1 cellular context compared by ENCODE assay signal in genomic region chr4:141643557-141643956, GRCh38.
TF ChIP-seq lines count a peak whose summit lies in the region.

No MANE protein-coding gene starts in this region.

TF ChIP-seq in WTC11, 78 proteins besides CTCF, POLR2A, EP300 and RAD21 (continued from another document):
- TF ChIP-seq, protein P1, sequence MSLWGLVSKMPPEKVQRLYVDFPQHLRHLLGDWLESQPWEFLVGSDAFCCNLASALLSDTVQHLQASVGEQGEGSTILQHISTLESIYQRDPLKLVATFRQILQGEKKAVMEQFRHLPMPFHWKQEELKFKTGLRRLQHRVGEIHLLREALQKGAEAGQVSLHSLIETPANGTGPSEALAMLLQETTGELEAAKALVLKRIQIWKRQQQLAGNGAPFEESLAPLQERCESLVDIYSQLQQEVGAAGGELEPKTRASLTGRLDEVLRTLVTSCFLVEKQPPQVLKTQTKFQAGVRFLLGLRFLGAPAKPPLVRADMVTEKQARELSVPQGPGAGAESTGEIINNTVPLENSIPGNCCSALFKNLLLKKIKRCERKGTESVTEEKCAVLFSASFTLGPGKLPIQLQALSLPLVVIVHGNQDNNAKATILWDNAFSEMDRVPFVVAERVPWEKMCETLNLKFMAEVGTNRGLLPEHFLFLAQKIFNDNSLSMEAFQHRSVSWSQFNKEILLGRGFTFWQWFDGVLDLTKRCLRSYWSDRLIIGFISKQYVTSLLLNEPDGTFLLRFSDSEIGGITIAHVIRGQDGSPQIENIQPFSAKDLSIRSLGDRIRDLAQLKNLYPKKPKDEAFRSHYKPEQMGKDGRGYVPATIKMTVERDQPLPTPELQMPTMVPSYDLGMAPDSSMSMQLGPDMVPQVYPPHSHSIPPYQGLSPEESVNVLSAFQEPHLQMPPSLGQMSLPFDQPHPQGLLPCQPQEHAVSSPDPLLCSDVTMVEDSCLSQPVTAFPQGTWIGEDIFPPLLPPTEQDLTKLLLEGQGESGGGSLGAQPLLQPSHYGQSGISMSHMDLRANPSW (CRISPR knock-in tag; conservative IDR thresholded peaks at IDR 0.05; ENCODE audit: low read depth): no peak
- TF ChIP-seq, protein P2, sequence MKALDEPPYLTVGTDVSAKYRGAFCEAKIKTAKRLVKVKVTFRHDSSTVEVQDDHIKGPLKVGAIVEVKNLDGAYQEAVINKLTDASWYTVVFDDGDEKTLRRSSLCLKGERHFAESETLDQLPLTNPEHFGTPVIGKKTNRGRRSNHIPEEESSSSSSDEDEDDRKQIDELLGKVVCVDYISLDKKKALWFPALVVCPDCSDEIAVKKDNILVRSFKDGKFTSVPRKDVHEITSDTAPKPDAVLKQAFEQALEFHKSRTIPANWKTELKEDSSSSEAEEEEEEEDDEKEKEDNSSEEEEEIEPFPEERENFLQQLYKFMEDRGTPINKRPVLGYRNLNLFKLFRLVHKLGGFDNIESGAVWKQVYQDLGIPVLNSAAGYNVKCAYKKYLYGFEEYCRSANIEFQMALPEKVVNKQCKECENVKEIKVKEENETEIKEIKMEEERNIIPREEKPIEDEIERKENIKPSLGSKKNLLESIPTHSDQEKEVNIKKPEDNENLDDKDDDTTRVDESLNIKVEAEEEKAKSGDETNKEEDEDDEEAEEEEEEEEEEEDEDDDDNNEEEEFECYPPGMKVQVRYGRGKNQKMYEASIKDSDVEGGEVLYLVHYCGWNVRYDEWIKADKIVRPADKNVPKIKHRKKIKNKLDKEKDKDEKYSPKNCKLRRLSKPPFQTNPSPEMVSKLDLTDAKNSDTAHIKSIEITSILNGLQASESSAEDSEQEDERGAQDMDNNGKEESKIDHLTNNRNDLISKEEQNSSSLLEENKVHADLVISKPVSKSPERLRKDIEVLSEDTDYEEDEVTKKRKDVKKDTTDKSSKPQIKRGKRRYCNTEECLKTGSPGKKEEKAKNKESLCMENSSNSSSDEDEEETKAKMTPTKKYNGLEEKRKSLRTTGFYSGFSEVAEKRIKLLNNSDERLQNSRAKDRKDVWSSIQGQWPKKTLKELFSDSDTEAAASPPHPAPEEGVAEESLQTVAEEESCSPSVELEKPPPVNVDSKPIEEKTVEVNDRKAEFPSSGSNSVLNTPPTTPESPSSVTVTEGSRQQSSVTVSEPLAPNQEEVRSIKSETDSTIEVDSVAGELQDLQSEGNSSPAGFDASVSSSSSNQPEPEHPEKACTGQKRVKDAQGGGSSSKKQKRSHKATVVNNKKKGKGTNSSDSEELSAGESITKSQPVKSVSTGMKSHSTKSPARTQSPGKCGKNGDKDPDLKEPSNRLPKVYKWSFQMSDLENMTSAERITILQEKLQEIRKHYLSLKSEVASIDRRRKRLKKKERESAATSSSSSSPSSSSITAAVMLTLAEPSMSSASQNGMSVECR (CRISPR knock-in tag; IDR thresholded peaks at IDR 0.05; ENCODE audit: borderline replicate concordance): no peak
- no peak for TF ChIP-seq TEAD1 (CRISPR knock-in tag; IDR thresholded peaks at IDR 0.05)
- no peak for TF ChIP-seq ZBTB21 (CRISPR knock-in tag; IDR thresholded peaks at IDR 0.05; ENCODE audit: borderline replicate concordance)
- no peak for TF ChIP-seq ERG (CRISPR knock-in tag; IDR thresholded peaks at IDR 0.05)
- TF ChIP-seq FOXP1 (CRISPR knock-in tag; IDR thresholded peaks at IDR 0.05; ENCODE audit: borderline replicate concordance): no peak
- TF ChIP-seq CREB1 (CRISPR knock-in tag; IDR thresholded peaks at IDR 0.05): no peak
- TF ChIP-seq FOXJ3 (CRISPR knock-in tag; IDR thresholded peaks at IDR 0.05; ENCODE audit: borderline replicate concordance): no peak
